In the genomic region with DNA sequence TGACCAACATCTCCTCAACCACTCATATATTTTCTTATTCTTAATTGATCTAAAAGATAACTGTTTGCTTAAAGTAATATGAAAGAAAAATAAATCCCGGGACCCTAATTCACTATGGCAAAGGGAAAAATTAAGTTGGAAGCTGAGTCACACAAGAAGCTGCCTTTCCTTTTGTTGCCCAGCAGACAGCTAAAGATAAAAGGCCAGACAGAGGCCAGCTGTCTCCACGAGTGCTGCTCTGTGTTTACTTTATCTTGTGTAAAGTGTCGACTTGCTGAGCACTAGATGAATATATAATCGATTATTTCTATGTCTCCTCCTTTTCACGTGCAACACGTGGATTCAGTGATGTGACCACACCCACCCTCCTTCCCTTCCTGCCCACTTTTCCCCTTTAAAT, we compare ENCODE assay signal across 14 cellular contexts. TPM values are rescaled to one million over a fixed set of nuclear protein-coding genes. Genes with fewer than 3 reads are reported as not detected.
DNase-seq lines count a peak whose midpoint lies in the region; ATAC-seq and TF ChIP-seq lines count a peak whose summit lies in the region.
"Had no signal": no experiment of that assay in that cellular context is flagged by ENCODE, and none has a peak within 500 bp of the region (broad histone marks: within the 10 kb centered on the region; RNA-seq: fewer than 3 reads in every experiment).

No MANE protein-coding gene starts in this region.

- no peaks in the 10 kb centered on the region for H3K79me2 ChIP-seq in hepatocyte

- H3K27ac ChIP-seq in hepatocyte: no peak overlapping the region
- no peak overlapping the region for H3K27ac ChIP-seq in uterus
- H3K27ac ChIP-seq: ascending aorta, left ventricle myocardium inferior, Peyer's patch had no signal

- peaks cover 6% of the 10 kb centered on the region for H3K9me3 ChIP-seq in hepatocyte (ENCODE audit: low read depth)
- no peaks in the 10 kb centered on the region for H3K9me3 ChIP-seq in uterus

- no peak overlapping the region for H2AFZ ChIP-seq in hepatocyte

- H3K4me1 ChIP-seq in hepatocyte (ENCODE audit: insufficient read depth): no peaks in the 10 kb centered on the region
- H3K4me1 ChIP-seq in uterus: no peaks in the 10 kb centered on the region
- H3K4me1 ChIP-seq: ascending aorta, left ventricle myocardium inferior, Peyer's patch had no signal

- H3K36me3 ChIP-seq in hepatocyte (replicated peaks; ENCODE audit: insufficient read depth, low read depth): no peaks in the 10 kb centered on the region
- no peaks in the 10 kb centered on the region for H3K36me3 ChIP-seq in uterus
- H3K36me3 ChIP-seq: ascending aorta, left ventricle myocardium inferior, Peyer's patch had no signal

- 6% methylated on average over 6 of the region's 6 CpGs for WGBS in hepatocyte (ENCODE audit: low lambda C conversion rate, missing lambda C conversion rate)

- no peaks in the 10 kb centered on the region for H3K27me3 ChIP-seq in hepatocyte
- no peaks in the 10 kb centered on the region for H3K27me3 ChIP-seq in uterus
- H3K27me3 ChIP-seq: ascending aorta, Peyer's patch had no signal

- no peaks in the 10 kb centered on the region for H4K20me1 ChIP-seq in hepatocyte (ENCODE audit: insufficient read depth, poor library complexity, severe bottlenecking)

- no peak overlapping the region for H3K4me3 ChIP-seq in hepatocyte
- no peak overlapping the region for H3K4me3 ChIP-seq in uterus
- H3K4me3 ChIP-seq: ascending aorta, left ventricle myocardium inferior, Peyer's patch had no signal

- no peaks in the 10 kb centered on the region for H3K9me2 ChIP-seq in hepatocyte (replicated peaks; ENCODE audit: insufficient read depth)

- no peak for TF ChIP-seq POLR2A in uterus (IDR thresholded peaks at IDR 0.05)
- no peak for TF ChIP-seq POLR2A in erythroblast (IDR thresholded peaks at IDR 0.05; ENCODE audit: low read length)

- TF ChIP-seq CTCF in hepatocyte (IDR thresholded peaks at IDR 0.05; ENCODE audit: poor library complexity) (no peak), uterus (IDR thresholded peaks at IDR 0.05) (no peak)

- no peak for ATAC-seq in GM21515 (IDR thresholded peaks at IDR 0.05; ENCODE audit: unreplicated experiment)
- no peak for ATAC-seq in GM18858 (IDR thresholded peaks at IDR 0.05; ENCODE audit: unreplicated experiment)
- ATAC-seq: stimulated activated naive CD8-positive, alpha-beta T cell treated with anti-CD3 and anti-CD28 coated beads, Interleukin-15, Interleukin-2, amounts not matched to agents 100 U/mL and 50 U/mL, for 24 hours had no signal

- peak overlapping the region; percentile 53 for H3K4me2 ChIP-seq in hepatocyte

- peak; percentile 73 for DNase-seq in COLO668 (lab: John Stamatoyannopoulos, UW; ENCODE audit: unreplicated experiment)
- peak; percentile 31 for DNase-seq in NCI-H128 (lab: John Stamatoyannopoulos, UW; ENCODE audit: unreplicated experiment)
- peak; percentile 75 for DNase-seq in SHP77 treated with DMSO at 0.1 percent for 48 hours (lab: John Stamatoyannopoulos, UW)
- peak; percentile 22 for DNase-seq in hepatocyte (ENCODE audit: low spot score)
- no peak for DNase-seq in uterus
- no peak for DNase-seq in erythroblast (lab: John Stamatoyannopoulos, UW)
- DNase-seq: activated CD4-positive, CD25-positive, alpha-beta regulatory T cell treated with anti-CD3 and anti-CD28 coated beads, Interleukin-2, amount 50 U/mL, for 72 hours; left ventricle myocardium inferior; NCI-H524 treated with DMSO at 0.1 percent for 48 hours; Peyer's patch; stimulated activated naive CD8-positive, alpha-beta T cell treated with anti-CD3 and anti-CD28 coated beads, Interleukin-15, Interleukin-2, amounts not matched to agents 100 U/mL and 50 U/mL, for 24 hours had no signal

- intact Hi-C loops in uterus (cut with DNase I; ENCODE audit: low total_unique reads): no loop called here

RNA-seq across cellular contexts. Expression of gene NSMCE3, which starts 52.8 kb away (rescaled TPM):
- total RNA-seq in hepatocyte: 15.0 and 15.1 TPM in 2 replicates
- 15.3 and 16.3 TPM in 2 replicates for polyA plus RNA-seq in hepatocyte
- 10 to 100 TPM in 1 of 4 donors, 1 to 10 TPM in 3; 4.4 to 16.7 (median 9.5) TPM for total RNA-seq in uterus

Comparison
In these comparisons a context has a peak if more than half of its experiments do, and no peak if none do; other contexts are left out.
1. DNase-seq: peak in COLO668 (single experiment), NCI-H128 (single experiment), SHP77 treated with DMSO at 0.1 percent for 48 hours (single experiment) and hepatocyte (single experiment); none in uterus (0 of 2) and erythroblast (0 of 2).